ENCODE assay signal across 8 cellular contexts in the genomic region with DNA sequence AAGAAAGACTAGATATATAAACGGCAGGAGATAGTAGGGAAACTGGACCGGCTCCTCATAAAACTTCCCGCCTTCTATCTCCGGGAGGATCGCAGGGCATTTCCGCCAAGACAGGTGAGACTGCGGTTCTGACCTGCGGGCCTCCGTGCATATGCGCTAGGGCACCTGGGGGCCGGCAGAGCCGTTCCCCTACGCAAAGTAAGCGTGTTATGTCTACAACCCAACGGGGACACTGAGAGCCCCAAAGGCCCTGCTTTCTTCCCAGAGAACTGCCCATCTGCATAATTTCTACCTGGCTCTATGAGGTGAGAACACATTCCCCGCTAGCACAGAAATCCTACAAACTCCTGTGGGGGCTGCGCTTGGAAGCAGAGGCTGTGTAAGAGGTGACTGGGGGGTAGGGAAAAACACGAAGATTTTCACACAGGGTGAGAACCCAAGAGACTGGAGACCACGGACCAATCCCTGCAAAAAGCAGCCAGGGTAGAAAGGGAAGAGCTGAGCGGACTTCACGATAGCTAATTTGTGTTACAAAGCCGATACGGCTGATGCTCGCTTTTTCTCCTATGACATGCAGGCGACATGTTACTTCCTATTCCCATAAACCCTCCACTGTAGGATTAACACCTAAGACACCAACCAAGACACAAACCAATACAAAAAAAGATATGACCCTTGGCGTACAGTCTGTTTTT. TPM values are rescaled to one million over a fixed set of nuclear protein-coding genes. Genes with fewer than 3 reads are reported as not detected.
DNase-seq lines count a peak whose midpoint lies in the region; ATAC-seq, FAIRE-seq and TF ChIP-seq lines count a peak whose summit lies in the region.
"Not testable (repeated sequence)": the region's sequence is repeated elsewhere in the genome, so short reads cannot be mapped to it uniquely, and the experiment has no call there.

No MANE protein-coding gene starts in this region.

- DNase-seq in CD4-positive, CD25-positive, alpha-beta regulatory T cell, result peak; percentile 58 to 89 (median 85)
- DNase-seq in NCI-H226 (peak; percentile 93), caudate nucleus (lab: John Stamatoyannopoulos, UW) (peak in 22 of 61 donors; percentile 20 to 91 (median 70)), keratinocyte (ENCODE audit: low read depth, low spot score) (peak; percentile 92)
- DNase-seq in stimulated activated CD4-positive, alpha-beta T cell treated with anti-CD3 and anti-CD28 coated beads, Interleukin-1b, Interleukin-23, amount 100 ng/mL, for 1 hour (ENCODE audit: low read depth in 2 of 2), result peak; percentile 23 to 34

- H3K9me1 ChIP-seq in keratinocyte (ENCODE audit: control insufficient read depth, extremely low read depth, insufficient read depth, low read length), result not testable (repeated sequence)

- H3K4me2 ChIP-seq in keratinocyte (ENCODE audit: control insufficient read depth, extremely low read depth, insufficient read depth, low read depth, low read length), result peak overlapping the region; percentile 67

- not testable (repeated sequence) for H3K9me3 ChIP-seq in CD4-positive, CD25-positive, alpha-beta regulatory T cell (ENCODE audit: control insufficient read depth in 2 of 2, low read length in 2 of 2); keratinocyte (ENCODE audit: control insufficient read depth, low read depth, low read length)

- H3K36me3 ChIP-seq in CD4-positive, CD25-positive, alpha-beta regulatory T cell (ENCODE audit: control insufficient read depth, insufficient read depth, low read length); keratinocyte (ENCODE audit: control insufficient read depth in 2 of 2, extremely low read depth in 1 of 2, insufficient read depth in 2 of 2, low read length in 2 of 2): not testable (repeated sequence)

- not testable (repeated sequence) for H3K4me1 ChIP-seq in CD4-positive, CD25-positive, alpha-beta regulatory T cell (ENCODE audit: control insufficient read depth, insufficient read depth, low read length, poor library complexity, severe bottlenecking); keratinocyte (ENCODE audit: control insufficient read depth, extremely low read depth, insufficient read depth, low read length)

- H3K9ac ChIP-seq in keratinocyte (ENCODE audit: control insufficient read depth, extremely low read depth, insufficient read depth, low read length), result not testable (repeated sequence)

- not testable (repeated sequence) for H3K27me3 ChIP-seq in CD4-positive, CD25-positive, alpha-beta regulatory T cell (ENCODE audit: control insufficient read depth, insufficient read depth, low read length); keratinocyte (ENCODE audit: control insufficient read depth, extremely low read depth, insufficient read depth, low read length)

- H2AFZ ChIP-seq in keratinocyte (ENCODE audit: control insufficient read depth, low read length), result not testable (repeated sequence)

- peak overlapping the region; percentile 80 for H3K27ac ChIP-seq in CD4-positive, CD25-positive, alpha-beta regulatory T cell (ENCODE audit: insufficient read depth, low read length, poor library complexity, severe bottlenecking)
- H3K27ac ChIP-seq in VCaP, result peak overlapping the region; percentile 72
- peak overlapping the region; percentile 94 for H3K27ac ChIP-seq in caudate nucleus (ENCODE audit: low read depth, low read length)
- H3K27ac ChIP-seq in keratinocyte (ENCODE audit: control insufficient read depth, insufficient read depth, low read length), result not testable (repeated sequence)

- peak; percentile 89 to 94 for ATAC-seq in CD4-positive, CD25-positive, alpha-beta regulatory T cell (ENCODE audit: low read depth in 2 of 2)
- ATAC-seq in GM19328 (IDR thresholded peaks at IDR 0.05; ENCODE audit: unreplicated experiment), result peak; percentile 92
- peak; percentile 84 for ATAC-seq in HG03378 (IDR thresholded peaks at IDR 0.05; ENCODE audit: unreplicated experiment)

- H3K4me1 Mint-ChIP-seq in CD4-positive, CD25-positive, alpha-beta regulatory T cell, result not testable (repeated sequence)

- TF ChIP-seq CTCF in VCaP (conservative IDR thresholded peaks at IDR 0.05); keratinocyte (optimal IDR thresholded peaks at IDR 0.05 in 1 of 3, IDR thresholded peaks at IDR 0.05 in 1 of 3, conservative IDR thresholded peaks at IDR 0.05 in 1 of 3; ENCODE audit: extremely low read depth in 1 of 3, insufficient read depth in 2 of 3, low read length in 3 of 3): not testable (repeated sequence)

- not testable (repeated sequence) for H3K4me3 Mint-ChIP-seq in CD4-positive, CD25-positive, alpha-beta regulatory T cell

- not testable (repeated sequence) for H3K79me2 ChIP-seq in keratinocyte (ENCODE audit: control insufficient read depth, insufficient read depth, low read length)

- H3K27ac Mint-ChIP-seq in CD4-positive, CD25-positive, alpha-beta regulatory T cell, result not testable (repeated sequence)

- H3K36me3 Mint-ChIP-seq in CD4-positive, CD25-positive, alpha-beta regulatory T cell, result not testable (repeated sequence)

- dilution Hi-C loops in keratinocyte (cut with MboI; ENCODE audit: extremely low pct_ligation_motif_present, low sequenced_read_pairs), result not testable (repeated sequence)

- H3K9me3 Mint-ChIP-seq in CD4-positive, CD25-positive, alpha-beta regulatory T cell, result not testable (repeated sequence)

- not testable (repeated sequence) for H4K20me1 ChIP-seq in keratinocyte (ENCODE audit: control insufficient read depth, extremely low read depth, insufficient read depth, low read length)

- H3K27me3 Mint-ChIP-seq in CD4-positive, CD25-positive, alpha-beta regulatory T cell, result peaks cover 15% of the 10 kb centered on the region

- peak overlapping the region; percentile 26 for H3K4me3 ChIP-seq in CD4-positive, CD25-positive, alpha-beta regulatory T cell (ENCODE audit: low read depth, low read length)
- not testable (repeated sequence) for H3K4me3 ChIP-seq in keratinocyte (ENCODE audit: control insufficient read depth in 2 of 3, extremely low read depth in 1 of 3, insufficient read depth in 2 of 3, low read depth in 1 of 3, low read length in 3 of 3)

- not testable (repeated sequence) for FAIRE-seq in keratinocyte (lab: Jason Lieb, UNC)

RNA-seq across cellular contexts. Expression of a gene that starts 0.5 kb away (rescaled TPM):
- total RNA-seq in CD4-positive, CD25-positive, alpha-beta regulatory T cell, result 3,278 TPM
- polyA plus RNA-seq in CD4-positive, CD25-positive, alpha-beta regulatory T cell, result 10 to 100 TPM in 1 of 4 donors, not detected in 3; 23.7 TPM
- polyA plus RNA-seq in keratinocyte, result 66.0 to 67.0 TPM in 2 of 3 replicates, not detected in the other
- not detected for polyA plus RNA-seq in keratinocyte (2011; ENCODE audit: low read depth)
- not detected in 2 replicates for polyA plus RNA-seq in keratinocyte (2011; cell fraction: cytosol; rRNA removed)
- under 0.01 TPM in 2 replicates for polyA plus RNA-seq in keratinocyte (2011; cell fraction: nucleus; rRNA removed)
- polyA plus RNA-seq in keratinocyte (2012; ENCODE audit: low replicate concordance), result not detected in 2 replicates
- 13,175 to 24,724 TPM (median 16,252 TPM) in 3 replicates for polyA minus RNA-seq in keratinocyte
- 39,283 TPM for polyA minus RNA-seq in keratinocyte (2011; cell fraction: cytosol; rRNA and poly(A)+ RNA removed)
- 15,420 and 21,721 TPM in 2 replicates for polyA minus RNA-seq in keratinocyte (2011; cell fraction: nucleus; rRNA and poly(A)+ RNA removed)
